In genomic region chr19:57452307-57452706, GRCh38 we compare ENCODE assay signal across 2 cellular contexts.
A peak's percentile ranks its signal among the peaks of the same experiment; 100 is the strongest.
TF ChIP-seq lines count a peak whose summit lies in the region.

No MANE protein-coding gene starts in this region.

TF ChIP-seq in HepG2, 621 proteins besides CTCF, POLR2A, EP300 and RAD21:
- TF ChIP-seq ZBTB38 (CRISPR knock-in tag; IDR thresholded peaks at IDR 0.05), result no peak
- TF ChIP-seq CAMTA2 (CRISPR knock-in tag; IDR thresholded peaks at IDR 0.05; ENCODE audit: borderline replicate concordance), result no peak
- peak; percentile 96 for TF ChIP-seq ZNF564 (CRISPR knock-in tag; IDR thresholded peaks at IDR 0.05)
- peak; percentile 76 for TF ChIP-seq CEBPB (IDR thresholded peaks at IDR 0.05; ENCODE audit: borderline replicate concordance, low read depth, low read length)
- no peak for TF ChIP-seq ZNF768 (CRISPR knock-in tag; IDR thresholded peaks at IDR 0.05)
- TF ChIP-seq KMT2B (CRISPR knock-in tag; IDR thresholded peaks at IDR 0.05), result no peak

TF ChIP-seq in liver, 16 proteins besides CTCF, POLR2A, EP300 and RAD21:
- TF ChIP-seq MAX (IDR thresholded peaks at IDR 0.05) (no peak), HNF4A (conservative IDR thresholded peaks at IDR 0.05) (no peak), RXRA (IDR thresholded peaks at IDR 0.05) (no peak), TAF1 (conservative IDR thresholded peaks at IDR 0.05) (no peak), YY1 (IDR thresholded peaks at IDR 0.05) (no peak), GABPA (IDR thresholded peaks at IDR 0.05 in 1 of 2, conservative IDR thresholded peaks at IDR 0.05 in 1 of 2) (no peak), FOXA1 (IDR thresholded peaks at IDR 0.05) (no peak), FOXA2 (IDR thresholded peaks at IDR 0.05) (no peak), ZBTB33 (IDR thresholded peaks at IDR 0.05) (no peak), JUND (IDR thresholded peaks at IDR 0.05) (no peak), HNF4G (IDR thresholded peaks at IDR 0.05) (no peak), ATF3 (IDR thresholded peaks at IDR 0.05) (no peak), REST (IDR thresholded peaks at IDR 0.05) (no peak), EGR1 (IDR thresholded peaks at IDR 0.05; ENCODE audit: low read depth in 2 of 2) (no peak), SP1 (IDR thresholded peaks at IDR 0.05) (no peak)
